In genomic region chrX:70262952-70263567, GRCh38 we compare ENCODE assay signal across 7 cellular contexts. TPM values are rescaled to one million over a fixed set of nuclear protein-coding genes. Genes with fewer than 3 reads are reported as not detected.
DNase-seq lines count a peak whose midpoint lies in the region; ATAC-seq and TF ChIP-seq lines count a peak whose summit lies in the region.

No MANE protein-coding gene starts in this region.

- peak; percentile 82 for ATAC-seq in HG02678 (IDR thresholded peaks at IDR 0.05; ENCODE audit: unreplicated experiment)

- intact Hi-C loops in posterior vena cava (cut with DNase I) = no loop called here

- no peak overlapping the region for H3K4me3 ChIP-seq in GM12864 (ENCODE audit: low read depth, low read length)

- DNase-seq in GM12864 (ENCODE audit: low read depth) = no peak
- peak; percentile 45 for DNase-seq in NCI-H510A treated with DMSO at 0.1 percent for 48 hours (lab: John Stamatoyannopoulos, UW)
- DNase-seq in activated naive CD4-positive, alpha-beta T cell treated with anti-CD3 and anti-CD28 coated beads, Interleukin-2, amount 50 U/mL, for 16 hours = peak; percentile 30
- DNase-seq in iPS DF 19.7 (ENCODE audit: low read depth, low spot score) = peak; percentile 17
- peak; percentile 13 for DNase-seq in stimulated activated CD8-positive, alpha-beta memory T cell treated with anti-CD3 and anti-CD28 coated beads, Interleukin-4, amount 100 ng/mL, for 24 hours (ENCODE audit: low read depth)
- DNase-seq in posterior vena cava (ENCODE audit: low spot score) = no peak

- TF ChIP-seq CTCF in GM12864 (IDR thresholded peaks at IDR 0.05; ENCODE audit: low read depth, low read length, missing control alignments) = peak; percentile 69

RNA-seq across cellular contexts. Expression of gene P2RY4, which starts 3.1 kb away (rescaled TPM):
- under 1 TPM; 0.32 to 0.57 TPM for total RNA-seq in posterior vena cava

RNA-seq across cellular contexts. Expression of gene ARR3, which starts 5.1 kb away (rescaled TPM):
- total RNA-seq in posterior vena cava = not detected

RNA-seq across cellular contexts. Expression of gene RAB41, which starts 18.9 kb away (rescaled TPM):
- not detected for total RNA-seq in posterior vena cava

RNA-seq across cellular contexts. Expression of gene PDZD11, which starts 26.7 kb away (rescaled TPM):
- 10 to 100 TPM; 22.9 to 27.0 TPM for total RNA-seq in posterior vena cava

RNA-seq across cellular contexts. Expression of gene KIF4A, which starts 26.8 kb away (rescaled TPM):
- total RNA-seq in posterior vena cava = under 1 TPM; 0.10 to 0.37 TPM

Comparison
In these comparisons a context has a peak if more than half of its experiments do, and no peak if none do; other contexts are left out.
1. DNase-seq: peak in NCI-H510A treated with DMSO at 0.1 percent for 48 hours (single experiment), activated naive CD4-positive, alpha-beta T cell treated with anti-CD3 and anti-CD28 coated beads, Interleukin-2, amount 50 U/mL, for 16 hours (single experiment), iPS DF 19.7 (single experiment) and stimulated activated CD8-positive, alpha-beta memory T cell treated with anti-CD3 and anti-CD28 coated beads, Interleukin-4, amount 100 ng/mL, for 24 hours (single experiment); none in GM12864 (single experiment) and posterior vena cava (single experiment).